In genomic region chr10:93468532-93469213, GRCh38 we compare ENCODE assay signal across 1 cellular context.
TF ChIP-seq lines count a peak whose summit lies in the region.

No MANE protein-coding gene starts in this region.

TF ChIP-seq in HepG2, 621 proteins besides CTCF, POLR2A, EP300 and RAD21:
- TF ChIP-seq SOX5 (CRISPR knock-in tag; IDR thresholded peaks at IDR 0.05; ENCODE audit: borderline replicate concordance) (no peak), ZNF782 (CRISPR knock-in tag; IDR thresholded peaks at IDR 0.05; ENCODE audit: borderline replicate concordance) (no peak), PITX1 (CRISPR knock-in tag; IDR thresholded peaks at IDR 0.05) (no peak), CEBPG (CRISPR knock-in tag; IDR thresholded peaks at IDR 0.05) (no peak), ATF3 (CRISPR knock-in tag; IDR thresholded peaks at IDR 0.05) (no peak), NFE2 (CRISPR knock-in tag; IDR thresholded peaks at IDR 0.05) (no peak), ELF1 (CRISPR knock-in tag; IDR thresholded peaks at IDR 0.05) (no peak), IKZF5 (CRISPR knock-in tag; IDR thresholded peaks at IDR 0.05) (no peak)
TF ChIP-seq in HepG2: peak in this region for 0.
